In genomic region chr7:139482662-139483466, GRCh38 we compare ENCODE assay signal across 8 cellular contexts. TPM values are rescaled to one million over a fixed set of nuclear protein-coding genes. Genes with fewer than 3 reads are reported as not detected.
DNase-seq lines count a peak whose midpoint lies in the region; ATAC-seq, FAIRE-seq and TF ChIP-seq lines count a peak whose summit lies in the region.

No MANE protein-coding gene starts in this region.

- POLR2A ChIA-PET in A549 (lab: Yijun Ruan, JAX) = no interaction called here

- CTCF ChIA-PET in A549 (lab: Yijun Ruan, JAX) = interaction anchor here (1.0 to 4.4 kb wide), 5 partner anchors 11 to 534 kb away, joined by 3 to 19 read pairs (median 5); no protein-coding TSS in a partner anchor

- no peak for TF ChIP-seq RAD21 in A549 (conservative IDR thresholded peaks at IDR 0.05 in 1 of 2, IDR thresholded peaks at IDR 0.05 in 1 of 2)

- H3K4me1 ChIP-seq in A549 (peaks cover 8% of the 10 kb centered on the region; the same call in 1 of the 3 replicates), HUES64 (ENCODE audit: insufficient read depth, low read length) (no peaks in the 10 kb centered on the region), suprapubic skin (peaks cover 31% of the 10 kb centered on the region), uterus (peaks cover 0 to 14% of the 10 kb centered on the region in 2 donors)

- H3K4me2 ChIP-seq in A549 = peak overlapping the region; percentile 98

- TF ChIP-seq EP300 in A549 (IDR thresholded peaks at IDR 0.05) (no peak), suprapubic skin (IDR thresholded peaks at IDR 0.05) (no peak)

- in situ Hi-C loops in astrocyte of the cerebellum (cut with HindIII; ENCODE audit: low sequenced_read_pairs) = no loop called here

- ATAC-seq in A549 (peak; percentile 76 to 78), GM18519 (IDR thresholded peaks at IDR 0.05; ENCODE audit: low FRiP score, unreplicated experiment) (peak; percentile 14), left lobe of liver (peak; percentile 65)

- no peak for FAIRE-seq in A549 (lab: Jason Lieb, UNC)

- TF ChIP-seq CTCF in A549 (IDR thresholded peaks at IDR 0.05) = no peak
- no peak for TF ChIP-seq CTCF in astrocyte of the cerebellum (IDR thresholded peaks at IDR 0.05; ENCODE audit: low read depth, low read length, missing control alignments)
- no peak for TF ChIP-seq CTCF in suprapubic skin (IDR thresholded peaks at IDR 0.05)
- TF ChIP-seq CTCF in uterus (IDR thresholded peaks at IDR 0.05) = no peak

- peak overlapping the region; percentile 37 to 73; a peak in 5 of 6 replicates for H3K27ac ChIP-seq in A549
- no peak overlapping the region for H3K27ac ChIP-seq in HUES64 (ENCODE audit: low read depth, low read length)
- H3K27ac ChIP-seq in suprapubic skin = no peak overlapping the region
- H3K27ac ChIP-seq in uterus = no peak overlapping the region

- H3K9me3 ChIP-seq in A549 (no peaks in the 10 kb centered on the region), HUES64 (ENCODE audit: insufficient read depth, low read depth, low read length) (no peaks in the 10 kb centered on the region), suprapubic skin (no peaks in the 10 kb centered on the region), uterus (no peaks in the 10 kb centered on the region)

- H3K9ac ChIP-seq in HUES64 (ENCODE audit: low read depth, low read length) = peak overlapping the region; percentile 65

- no peak for TF ChIP-seq POLR2A in A549 (IDR thresholded peaks at IDR 0.05; ENCODE audit: low read length)
- TF ChIP-seq POLR2A in suprapubic skin (IDR thresholded peaks at IDR 0.05) = no peak
- no peak for TF ChIP-seq POLR2A in uterus (IDR thresholded peaks at IDR 0.05)

- DNase-seq in A549 (ENCODE audit: low read depth in 1 of 2, low spot score in 1 of 2) (peak in 1 of 2 experiments; percentile 37), astrocyte of the cerebellum (ENCODE audit: low read depth) (no peak), left lobe of liver (ENCODE audit: low spot score) (no peak), suprapubic skin (ENCODE audit: low spot score in 2 of 2) (no peak), uterus (no peak), NAMALWA (ENCODE audit: low spot score) (no peak)

- intact Hi-C loops in uterus (cut with DNase I; ENCODE audit: low total_unique reads) = no loop called here

- H3K27me3 ChIP-seq in HUES64 (ENCODE audit: insufficient read depth, low read length) (peaks cover 35% of the 10 kb centered on the region), suprapubic skin (peaks cover 57% of the 10 kb centered on the region), uterus (peaks cover 7 to 9% of the 10 kb centered on the region in 2 donors)

- no peaks in the 10 kb centered on the region for H3K36me3 ChIP-seq in HUES64 (ENCODE audit: insufficient read depth, low read length)
- H3K36me3 ChIP-seq in suprapubic skin = no peaks in the 10 kb centered on the region
- no peaks in the 10 kb centered on the region for H3K36me3 ChIP-seq in uterus

- 24% methylated on average over 16 of the region's 90 CpGs for WGBS in A549 (ENCODE audit: missing lambda C conversion rate)
- 3% methylated on average over 90 of the region's 90 CpGs for WGBS in HUES64
- 11% methylated on average over 33 of the region's 90 CpGs for WGBS in suprapubic skin

- H3K4me3 ChIP-seq in A549 (peak overlapping the region; percentile 51), HUES64 (ENCODE audit: low read length) (peak overlapping the region; percentile 80), astrocyte of the cerebellum (ENCODE audit: low read depth, low read length) (peak overlapping the region; percentile 22), suprapubic skin (peak overlapping the region; percentile 41), uterus (no peak overlapping the region)

TF ChIP-seq in A549, 52 proteins besides CTCF, POLR2A, EP300 and RAD21:
- TF ChIP-seq CHD4 (IDR thresholded peaks at IDR 0.05; ENCODE audit: borderline replicate concordance) (no peak), MAX (IDR thresholded peaks at IDR 0.05) (peak; percentile 90), ESRRA (IDR thresholded peaks at IDR 0.05; ENCODE audit: borderline replicate concordance, low read length) (no peak), NPAS2 (CRISPR knock-in tag; IDR thresholded peaks at IDR 0.05; ENCODE audit: borderline replicate concordance) (no peak), HMGXB4 (CRISPR knock-in tag; IDR thresholded peaks at IDR 0.05; ENCODE audit: borderline replicate concordance) (no peak), RARB (CRISPR knock-in tag; IDR thresholded peaks at IDR 0.05) (no peak), E2F6 (IDR thresholded peaks at IDR 0.05; ENCODE audit: borderline replicate concordance, low read depth) (peak; percentile 71; the same call in 1 of the 2 replicates), NR3C1 (IDR thresholded peaks at IDR 0.05) (no peak), MYC (IDR thresholded peaks at IDR 0.05; ENCODE audit: borderline replicate concordance, low read length) (no peak), SMC3 (IDR thresholded peaks at IDR 0.05) (no peak), CBX8 (IDR thresholded peaks at IDR 0.05) (no peak), KDM5A (IDR thresholded peaks at IDR 0.05) (no peak), SREBF2 (IDR thresholded peaks at IDR 0.05) (no peak), POLR2AphosphoS2 (conservative IDR thresholded peaks at IDR 0.05; ENCODE audit: low read length) (no peak), BHLHE40 (IDR thresholded peaks at IDR 0.05; ENCODE audit: low read depth, low read length) (no peak), JUN (IDR thresholded peaks at IDR 0.05) (0 out of 5 replicates have a peak, but pooled peaks of 1 of the 2 experiments have one; percentile 33), PHF8 (IDR thresholded peaks at IDR 0.05; ENCODE audit: borderline replicate concordance, low read depth) (no peak), EHF (CRISPR knock-in tag; IDR thresholded peaks at IDR 0.05) (peak; percentile 51; the same call in 1 of the 2 replicates), TP53 (CRISPR knock-in tag; IDR thresholded peaks at IDR 0.05) (no peak)

RNA-seq across cellular contexts. Expression of gene KLRG2, which starts 0.6 kb away (rescaled TPM):
- polyA plus RNA-seq in A549 (2011; rRNA removed) (0.56 and 0.65 TPM in 2 replicates), A549 (2017; fragmentation: RNase III; extraction: RNeasy Plus Mini Kit Qiagen cat#74134 plus additional on column Dnase treatment) (0.45 to 0.51 TPM (median 0.48 TPM) in 3 replicates)
- polyA plus RNA-seq in A549 (2012; cell fraction: cytosol; rRNA removed) = 0.95 and 1.4 TPM in 2 replicates
- polyA plus RNA-seq in A549 (2012; cell fraction: nucleus; rRNA removed) = 1.2 and 1.8 TPM in 2 replicates
- 0.25 and 0.49 TPM in 2 replicates for polyA minus RNA-seq in A549 (2011; rRNA and poly(A)+ RNA removed)
- 5.5 TPM for polyA plus RNA-seq in HUES64 (2013, experiment 1 of 2)
- polyA plus RNA-seq in HUES64 (2013, experiment 2 of 2) = 4.2 TPM
- total RNA-seq in left lobe of liver (not detected), suprapubic skin (1 to 10 TPM; 4.3 to 6.5 (median 5.7) TPM), uterus (under 1 TPM in 1 of 4 donors, not detected in 3; 0.14 TPM)

RNA-seq across cellular contexts. Expression of gene CLEC2L, which starts 40.6 kb away (rescaled TPM):
- polyA plus RNA-seq in A549 (2011; rRNA removed) (0.28 TPM in 1 of 2 replicates, not detected in the other), A549 (2017; fragmentation: RNase III; extraction: RNeasy Plus Mini Kit Qiagen cat#74134 plus additional on column Dnase treatment) (0.13 TPM in 1 of 3 replicates, not detected in the others)
- 0.09 and 0.14 TPM in 2 replicates for polyA plus RNA-seq in A549 (2012; cell fraction: cytosol; rRNA removed)
- 0.06 and 0.24 TPM in 2 replicates for polyA plus RNA-seq in A549 (2012; cell fraction: nucleus; rRNA removed)
- polyA minus RNA-seq in A549 (2011; rRNA and poly(A)+ RNA removed) = 0.44 TPM in 1 of 2 replicates, not detected in the other
- polyA plus RNA-seq in HUES64 (2013, experiment 1 of 2) = not detected
- polyA plus RNA-seq in HUES64 (2013, experiment 2 of 2) = not detected
- total RNA-seq in left lobe of liver (not detected), suprapubic skin (under 1 TPM in 1 of 4 donors, not detected in 3; 0.34 TPM), uterus (under 1 TPM in 3 of 4 donors, not detected in 1; 0.21 to 0.43 (median 0.26) TPM)

Comparison
In these comparisons a context has a peak if more than half of its experiments do, and no peak if none do; other contexts are left out.
1. ATAC-seq: peak in every context shown above with its lines; median percentile 77 in A549; 65 in left lobe of liver; 14 in GM18519.
2. H3K27ac ChIP-seq: peak in A549 (2 of 2); none in HUES64 (single experiment), suprapubic skin (single experiment) and uterus (0 of 2).
3. H3K4me3 ChIP-seq: peak in A549 (single experiment), HUES64 (single experiment), astrocyte of the cerebellum (single experiment) and suprapubic skin (single experiment); none in uterus (0 of 2).